8 cellular contexts compared by ENCODE assay signal in the genomic region with DNA sequence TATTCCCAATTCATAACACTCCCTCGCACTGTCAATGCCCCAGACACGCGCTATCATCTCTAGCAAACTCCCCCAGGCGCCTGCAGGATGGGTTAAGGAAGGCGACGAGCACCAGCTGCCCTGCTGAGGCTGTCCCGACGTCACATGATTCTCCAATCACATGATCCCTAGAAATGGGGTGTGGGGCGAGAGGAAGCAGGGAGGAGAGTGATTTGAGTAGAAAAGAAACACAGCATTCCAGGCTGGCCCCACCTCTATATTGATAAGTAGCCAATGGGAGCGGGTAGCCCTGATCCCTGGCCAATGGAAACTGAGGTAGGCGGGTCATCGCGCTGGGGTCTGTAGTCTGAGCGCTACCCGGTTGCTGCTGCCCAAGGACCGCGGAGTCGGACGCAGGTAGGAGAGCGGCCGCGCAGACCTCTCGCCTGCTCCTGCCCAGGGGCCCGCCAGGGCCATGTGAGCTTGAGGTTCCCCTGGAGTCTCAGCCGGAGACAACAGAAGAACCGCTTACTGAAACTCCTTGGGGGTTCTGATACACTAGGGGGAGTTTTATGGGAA. TPM values are rescaled to one million over a fixed set of nuclear protein-coding genes. Genes with fewer than 3 reads are reported as not detected.
A peak's percentile ranks its signal among the peaks of the same experiment; 100 is the strongest.
DNase-seq lines count a peak whose midpoint lies in the region; ATAC-seq and TF ChIP-seq lines count a peak whose summit lies in the region.

Gene GRN, plus strand, starts transcription at position 364 of the 558 bp plus-strand sequence. CDS start 3,863 bp downstream, outside the sequence.

- H3K36me3 ChIP-seq in KMS-11 (ENCODE audit: insufficient read depth) (no peaks in the 10 kb centered on the region), esophagus squamous epithelium (peaks cover 0 to 17% (median 8%) of the 10 kb centered on the region in 3 donors)

- H3K4me2 ChIP-seq in KMS-11, result peak within 1 kb of the TSS; percentile 91

- peak within 1 kb of the TSS; percentile 88 for H2AFZ ChIP-seq in KMS-11 (ENCODE audit: low read depth)

- 1 to 2% methylated on average over 21 to 25 of the region's 26 CpGs for WGBS in esophagus squamous epithelium, 2 donors

- H3K79me2 ChIP-seq in KMS-11 (ENCODE audit: insufficient read depth, low read depth), result no peaks in the 10 kb centered on the region

- H3K4me1 ChIP-seq in KMS-11 (ENCODE audit: low read depth, poor library complexity, severe bottlenecking), result peaks cover 22% of the 10 kb centered on the region
- H3K4me1 ChIP-seq in esophagus squamous epithelium, result peaks cover 35 to 86% (median 38%) of the 10 kb centered on the region in 3 donors

- H3K27ac ChIP-seq in KMS-11 (no peak within 1 kb of the TSS; the same call in 1 of the 2 replicates), esophagus squamous epithelium (peak within 1 kb of the TSS; percentile 96 to 100 (median 98))

- H3K27me3 ChIP-seq in KMS-11 (ENCODE audit: insufficient read depth, low read depth), result peaks cover 3% of the 10 kb centered on the region; the same call in 1 of the 2 replicates
- H3K27me3 ChIP-seq in esophagus squamous epithelium, result no peaks in the 10 kb centered on the region

- no peaks in the 10 kb centered on the region for H3K9me3 ChIP-seq in esophagus squamous epithelium

- peak; percentile 46 for ATAC-seq in GM21526 (IDR thresholded peaks at IDR 0.05; ENCODE audit: low FRiP score, unreplicated experiment)

- peak in 3 of 4 donors; percentile 74 to 88 (median 83) for TF ChIP-seq POLR2A in esophagus squamous epithelium (IDR thresholded peaks at IDR 0.05)

- H4K20me1 ChIP-seq in KMS-11 (ENCODE audit: insufficient read depth), result no peaks in the 10 kb centered on the region

- intact Hi-C loops in esophagus squamous epithelium (cut with DNase I), result no loop called here

- TF ChIP-seq CTCF in KMS-11 (conservative IDR thresholded peaks at IDR 0.05; ENCODE audit: low read depth, low read length) (no peak), esophagus squamous epithelium (IDR thresholded peaks at IDR 0.05) (peak in 1 of 6 experiments; percentile 17)

- peak within 1 kb of the TSS; percentile 25; the same call in 1 of the 2 replicates for H3K9ac ChIP-seq in KMS-11

- H3K4me3 ChIP-seq in KMS-11 (IDR thresholded peaks at IDR 0.05; ENCODE audit: insufficient read depth, low read depth, low read length) (peak within 1 kb of the TSS; percentile 30), esophagus squamous epithelium (peak within 1 kb of the TSS; percentile 81 to 97 (median 90))

- peak; percentile 99 for DNase-seq in D341Med (ENCODE audit: low spot score)
- peak; percentile 98 for DNase-seq in RKO (ENCODE audit: low spot score)
- DNase-seq in activated T-helper 1 cell treated with Interleukin-2 at 50 U/mL for 16 hours (ENCODE audit: low read depth), result peak; percentile 69
- DNase-seq in esophagus squamous epithelium (lab: John Stamatoyannopoulos, UW), result peak; percentile 77
- peak; percentile 100 for DNase-seq in myocyte (ENCODE audit: low read depth)
- DNase-seq in stimulated activated CD8-positive, alpha-beta memory T cell treated with anti-CD3 and anti-CD28 coated beads, Interleukin-7, amount 100 ng/mL, for 48 hours (ENCODE audit: extremely low read depth in 1 of 2, low read depth in 1 of 2), result peak; percentile 60 to 85

RNA-seq across cellular contexts. Expression of gene GRN, which starts in this region (rescaled TPM):
- total RNA-seq in esophagus squamous epithelium, result 1,000 to 10,000 TPM in 1 of 4 donors, 100 to 1,000 TPM in 3; 428 to 1,204 (median 642) TPM
- total RNA-seq in myocyte, result 337 and 394 TPM in 2 replicates
- 460 TPM for polyA plus RNA-seq in myocyte (2012)
